ENCODE assay signal across 8 cellular contexts in genomic region chr22:32473388-32473952, GRCh38. TPM values are rescaled to one million over a fixed set of nuclear protein-coding genes. Genes with fewer than 3 reads are reported as not detected.
DNase-seq lines count a peak whose midpoint lies in the region; ATAC-seq and TF ChIP-seq lines count a peak whose summit lies in the region.

No MANE protein-coding gene starts in this region.

- peak overlapping the region; percentile 82 for H3K27ac ChIP-seq in RWPE2 (ENCODE audit: poor library complexity, severe bottlenecking)

- H3K36me3 ChIP-seq in RWPE2 (ENCODE audit: low read depth): no peaks in the 10 kb centered on the region

- TF ChIP-seq CTCF in RWPE2 (IDR thresholded peaks at IDR 0.05; ENCODE audit: poor library complexity, severe bottlenecking) (peak; percentile 87), omental fat pad (IDR thresholded peaks at IDR 0.05) (no peak)

- ATAC-seq in RWPE2 (ENCODE audit: low read depth): no peak
- no peak for ATAC-seq in omental fat pad (ENCODE audit: low FRiP score)
- ATAC-seq in esophagus mucosa: no peak

- H3K4me1 ChIP-seq in RWPE2 (ENCODE audit: insufficient read depth, poor library complexity, severe bottlenecking): peaks cover 10% of the 10 kb centered on the region

- H3K27me3 ChIP-seq in RWPE2 (ENCODE audit: insufficient read depth, poor library complexity, severe bottlenecking): no peaks in the 10 kb centered on the region

- peak overlapping the region; percentile 95 for H3K4me3 ChIP-seq in RWPE2 (ENCODE audit: severe bottlenecking)

- DNase-seq in ELF-1 (ENCODE audit: low read depth, low spot score) (peak; percentile 18), Kasumi-1 (lab: John Stamatoyannopoulos, UW) (peak; percentile 67 to 80), RWPE2 (ENCODE audit: low spot score) (no peak), amniotic epithelial cell (ENCODE audit: low read depth) (peak; percentile 48), hepatic stellate cell (ENCODE audit: low spot score) (peak; percentile 31), renal cortical epithelial cell (ENCODE audit: low read depth) (peak; percentile 67), omental fat pad (ENCODE audit: low spot score) (no peak)

- no peaks in the 10 kb centered on the region for H3K9me3 ChIP-seq in RWPE2 (ENCODE audit: severe bottlenecking)

RNA-seq across cellular contexts. Expression of gene FBXO7, which starts 1.1 kb away (rescaled TPM):
- total RNA-seq in renal cortical epithelial cell: 64.4 and 82.6 TPM in 2 replicates
- total RNA-seq in omental fat pad: 10 to 100 TPM; 74.3 to 91.3 (median 83.3) TPM
- 41.6 TPM for total RNA-seq in esophagus mucosa

RNA-seq across cellular contexts. Expression of gene BPIFC, which starts 9.2 kb away (rescaled TPM):
- total RNA-seq in renal cortical epithelial cell (not detected in 2 replicates), omental fat pad (not detected), esophagus mucosa (not detected)

Comparison
In these comparisons a context has a peak if more than half of its experiments do, and no peak if none do; other contexts are left out.
1. DNase-seq: peak in ELF-1 (single experiment), Kasumi-1 (2 of 2), amniotic epithelial cell (single experiment), hepatic stellate cell (single experiment) and renal cortical epithelial cell (single experiment); none in RWPE2 (single experiment) and omental fat pad (single experiment).